ENCODE assay signal across 9 cellular contexts in genomic region chr4:153472122-153473037, GRCh38. TPM values are rescaled to one million over a fixed set of nuclear protein-coding genes. Genes with fewer than 3 reads are reported as not detected.
DNase-seq lines count a peak whose midpoint lies in the region; ATAC-seq and TF ChIP-seq lines count a peak whose summit lies in the region.
"Had no signal": no experiment of that assay in that cellular context is flagged by ENCODE, and none has a peak within 500 bp of the region (broad histone marks: within the 10 kb centered on the region; RNA-seq: fewer than 3 reads in every experiment).

No MANE protein-coding gene starts in this region.

- H3K4me1 Mint-ChIP-seq in central memory CD8-positive, alpha-beta T cell: peaks cover 65% of the 10 kb centered on the region

- H3K4me3 Mint-ChIP-seq in central memory CD8-positive, alpha-beta T cell: peak overlapping the region; percentile 96
- H3K4me3 Mint-ChIP-seq: endodermal cell had no signal

- TF ChIP-seq CTCF in GM12865 (IDR thresholded peaks at IDR 0.05; ENCODE audit: insufficient read depth, low read depth, low read length, missing control alignments) (no peak), adrenal gland (IDR thresholded peaks at IDR 0.05) (no peak), dorsolateral prefrontal cortex (IDR thresholded peaks at IDR 0.05 in 54 of 56, conservative IDR thresholded peaks at IDR 0.05 in 2 of 56; ENCODE audit: low read depth in 1 of 56, partially characterized antibody in 56 of 56) (no peak)

- peaks cover 0 to 17% of the 10 kb centered on the region in 2 donors for H3K4me1 ChIP-seq in adrenal gland (replicated peaks in 1 of 2)

- H3K9me3 Mint-ChIP-seq in central memory CD8-positive, alpha-beta T cell: no peaks in the 10 kb centered on the region
- H3K9me3 Mint-ChIP-seq: endodermal cell had no signal

- H3K27me3 Mint-ChIP-seq in central memory CD8-positive, alpha-beta T cell: no peaks in the 10 kb centered on the region

- ATAC-seq in GM19463 (IDR thresholded peaks at IDR 0.05; ENCODE audit: unreplicated experiment) (peak; percentile 40), HG03196 (IDR thresholded peaks at IDR 0.05; ENCODE audit: unreplicated experiment) (peak; percentile 39)
- ATAC-seq in central memory CD8-positive, alpha-beta T cell (replicated peaks; ENCODE audit: extremely low read depth, poor library complexity, severe bottlenecking): no peak

- no peak for TF ChIP-seq POLR2A in adrenal gland (IDR thresholded peaks at IDR 0.05)

- WGBS in adrenal gland, 4 donors: 91 to 97% (median 97%) methylated on average over 4 to 5 of the region's 5 CpGs

- DNase-seq in GM12865 (ENCODE audit: low read depth) (peak; percentile 82), EL (no peak), adrenal gland (no peak), C1 segment of cervical spinal cord (lab: John Stamatoyannopoulos, UW) (no peak), dorsolateral prefrontal cortex (no peak)
- no peak for DNase-seq in central memory CD8-positive, alpha-beta T cell (ENCODE audit: low spot score in 2 of 2)

- H3K36me3 Mint-ChIP-seq in central memory CD8-positive, alpha-beta T cell (ENCODE audit: insufficient read depth): peaks cover 38% of the 10 kb centered on the region

- H3K27ac Mint-ChIP-seq in central memory CD8-positive, alpha-beta T cell (ENCODE audit: low read depth): peak overlapping the region; percentile 98
- H3K27ac Mint-ChIP-seq: endodermal cell had no signal

- no peaks in the 10 kb centered on the region for H3K36me3 ChIP-seq in adrenal gland (replicated peaks in 1 of 2)

- no peak overlapping the region for H3K27ac ChIP-seq in adrenal gland
- H3K27ac ChIP-seq in dorsolateral prefrontal cortex: peak overlapping the region in 1 of 59 donors; percentile 19

- no peaks in the 10 kb centered on the region for H3K27me3 ChIP-seq in adrenal gland
- H3K27me3 ChIP-seq in dorsolateral prefrontal cortex: no peaks in the 10 kb centered on the region

- intact Hi-C loops in adrenal gland (cut with DNase I): no loop called here
- intact Hi-C loops in dorsolateral prefrontal cortex (cut with DNase I): no loop called here

- H3K4me3 ChIP-seq in GM12865 (ENCODE audit: low read depth, low read length) (peak overlapping the region; percentile 86), adrenal gland (no peak overlapping the region), dorsolateral prefrontal cortex (no peak overlapping the region)

- no peaks in the 10 kb centered on the region for H3K9me3 ChIP-seq in adrenal gland (replicated peaks in 1 of 3)

RNA-seq across cellular contexts. Expression of gene TMEM131L, which starts 6.2 kb away (rescaled TPM):
- total RNA-seq in adrenal gland: 1 to 10 TPM; 3.0 to 8.6 (median 5.3) TPM
- polyA plus RNA-seq in adrenal gland: 1 to 10 TPM; 2.5 to 3.9 (median 2.8) TPM
- total RNA-seq in dorsolateral prefrontal cortex: 10 to 100 TPM in 40 of 120 experiments, 1 to 10 TPM in 80; 3.8 to 16.5 (median 8.7) TPM
